17 cellular contexts compared by ENCODE assay signal in genomic region chr11:28833670-28834069, GRCh38.
DNase-seq lines count a peak whose midpoint lies in the region; ATAC-seq and TF ChIP-seq lines count a peak whose summit lies in the region.
"Had no signal": no experiment of that assay in that cellular context is flagged by ENCODE, and none has a peak within 500 bp of the region (broad histone marks: within the 10 kb centered on the region; RNA-seq: fewer than 3 reads in every experiment).

No MANE protein-coding gene starts in this region.

- H3K9me3 ChIP-seq in mesenchymal stem cell (ENCODE audit: control insufficient read depth, low read length) (no peaks in the 10 kb centered on the region), tibial artery (no peaks in the 10 kb centered on the region)
- H3K9me3 ChIP-seq: psoas muscle, transverse colon had no signal

- H2BK12ac ChIP-seq in mesenchymal stem cell (ENCODE audit: low read length in 2 of 2) = no peak overlapping the region

- H3K4ac ChIP-seq in mesenchymal stem cell (ENCODE audit: low read depth in 1 of 2, low read length in 2 of 2) = no peak overlapping the region

- H3K36me3 ChIP-seq in mesenchymal stem cell (ENCODE audit: control insufficient read depth in 1 of 2, insufficient read depth in 2 of 2, low read depth in 1 of 2, low read length in 2 of 2) (no peaks in the 10 kb centered on the region), tibial artery (no peaks in the 10 kb centered on the region)
- H3K36me3 ChIP-seq: transverse colon had no signal

- peak overlapping the region; percentile 99 for H3K27ac ChIP-seq in mesenchymal stem cell (ENCODE audit: low read length, poor library complexity, severe bottlenecking)
- H3K27ac ChIP-seq in tibial artery = no peak overlapping the region
- H3K27ac ChIP-seq: psoas muscle, transverse colon had no signal

- H3K14ac ChIP-seq in mesenchymal stem cell (ENCODE audit: low read length in 2 of 2) = no peak overlapping the region

- DNase-seq in AG10803 (ENCODE audit: low read depth) (peak; percentile 96), LHCN-M2 (ENCODE audit: low read depth) (peak; percentile 92), dedifferentiated amniotic fluid mesenchymal stem cell (ENCODE audit: extremely low spot score) (peak; percentile 91), mesenchymal stem cell (peak; percentile 82), tibial artery (no peak), superior temporal gyrus (ENCODE audit: extremely low spot score) (no peak), T-helper 9 cell (no peak)
- DNase-seq: activated CD4-positive, alpha-beta memory T cell treated with anti-CD3 and anti-CD28 coated beads for 36 hours; activated naive CD8-positive, alpha-beta T cell treated with anti-CD3 and anti-CD28 coated beads, Interleukin-2, amount 50 U/mL, for 24 hours; CD8-positive, alpha-beta T cell; KBM-7; left ventricle myocardium superior; NCI-H345; psoas muscle; transverse colon had no signal

- ATAC-seq in GM21619 (IDR thresholded peaks at IDR 0.05; ENCODE audit: unreplicated experiment) = no peak
- ATAC-seq: activated naive CD8-positive, alpha-beta T cell treated with anti-CD3 and anti-CD28 coated beads, Interleukin-2, amount 50 U/mL, for 24 hours; CD8-positive, alpha-beta T cell; GM12878; left ventricle myocardium superior; psoas muscle had no signal

- H3K79me1 ChIP-seq in mesenchymal stem cell (replicated peaks; ENCODE audit: low read length, poor library complexity, severe bottlenecking) = no peaks in the 10 kb centered on the region

- H2BK15ac ChIP-seq in mesenchymal stem cell (ENCODE audit: low read depth, poor library complexity, severe bottlenecking) = no peak overlapping the region

- H3K18ac ChIP-seq in mesenchymal stem cell (ENCODE audit: low read depth in 1 of 2, low read length in 2 of 2) = no peak overlapping the region

- H3K4me3 ChIP-seq in AG10803 (ENCODE audit: low read length) = no peak overlapping the region
- H3K4me3 ChIP-seq in mesenchymal stem cell (ENCODE audit: insufficient read depth in 1 of 2, low read depth in 1 of 2, low read length in 2 of 2) = no peak overlapping the region
- no peak overlapping the region for H3K4me3 ChIP-seq in tibial artery
- H3K4me3 ChIP-seq: GM12878, psoas muscle, transverse colon had no signal

- H4K8ac ChIP-seq in mesenchymal stem cell (ENCODE audit: low read length) = no peak overlapping the region

- H2BK120ac ChIP-seq in mesenchymal stem cell (ENCODE audit: low read depth, low read length) = no peak overlapping the region

- WGBS in mesenchymal stem cell = 0% methylated on average over 2 of the region's 2 CpGs

- H2AK5ac ChIP-seq in mesenchymal stem cell (ENCODE audit: low read length, severe bottlenecking) = no peak overlapping the region

- H3K9ac ChIP-seq in mesenchymal stem cell (ENCODE audit: low read length) = no peak overlapping the region

- H3K4me1 ChIP-seq in mesenchymal stem cell (ENCODE audit: control insufficient read depth, insufficient read depth, low read depth, low read length) = peaks cover 3% of the 10 kb centered on the region
- peaks cover 0 to 34% (median 2%) of the 10 kb centered on the region in 4 donors for H3K4me1 ChIP-seq in tibial artery
- H3K4me1 ChIP-seq: psoas muscle, transverse colon had no signal

- no peak overlapping the region for H3K23ac ChIP-seq in mesenchymal stem cell (ENCODE audit: low read length in 2 of 2)

- H3K4me2 ChIP-seq in mesenchymal stem cell (ENCODE audit: low read length, poor library complexity, severe bottlenecking) = no peak overlapping the region

- H3K27me3 ChIP-seq in mesenchymal stem cell (ENCODE audit: control insufficient read depth in 1 of 2, insufficient read depth in 1 of 2, low read length in 2 of 2) (no peaks in the 10 kb centered on the region), tibial artery (no peaks in the 10 kb centered on the region)
- H3K27me3 ChIP-seq: transverse colon had no signal

- intact Hi-C loops in tibial artery (cut with DNase I; ENCODE audit: low total_unique reads) = no loop called here

- H4K91ac ChIP-seq in mesenchymal stem cell (ENCODE audit: low read length) = no peak overlapping the region

- no peak overlapping the region for H2BK5ac ChIP-seq in mesenchymal stem cell (ENCODE audit: low read depth, low read length, poor library complexity, severe bottlenecking)

- H2AFZ ChIP-seq in mesenchymal stem cell (ENCODE audit: low read depth, low read length) = no peak overlapping the region

- TF ChIP-seq CTCF in AG10803 (conservative IDR thresholded peaks at IDR 0.05; ENCODE audit: low read length) (no peak), tibial artery (IDR thresholded peaks at IDR 0.05) (no peak)

Comparison
In these comparisons a context has a peak if more than half of its experiments do, and no peak if none do; other contexts are left out.
1. DNase-seq: peak in AG10803 (single experiment), LHCN-M2 (single experiment), dedifferentiated amniotic fluid mesenchymal stem cell (single experiment) and mesenchymal stem cell (single experiment); none in tibial artery (0 of 2), superior temporal gyrus (single experiment) and T-helper 9 cell (single experiment).